In genomic region chr4:1797298-1797860, GRCh38 we compare ENCODE assay signal across 1 cellular context.
TF ChIP-seq lines count a peak whose summit lies in the region.

No MANE protein-coding gene starts in this region.

TF ChIP-seq in K562, 482 proteins besides CTCF, POLR2A, EP300 and RAD21 (continued from another document):
- TF ChIP-seq THRB (CRISPR knock-in tag; conservative IDR thresholded peaks at IDR 0.05) (no peak), ELF2 (CRISPR knock-in tag; IDR thresholded peaks at IDR 0.05) (no peak), ZMIZ1 (IDR thresholded peaks at IDR 0.05; ENCODE audit: low read depth in 2 of 2, low read length in 2 of 2) (no peak), POLR2B (IDR thresholded peaks at IDR 0.05; ENCODE audit: low read depth, partially characterized antibody) (no peak), HIVEP1 (CRISPR knock-in tag; IDR thresholded peaks at IDR 0.05) (no peak), GTF2E2 (tag; IDR thresholded peaks at IDR 0.05) (no peak), ZNF740 (CRISPR knock-in tag; IDR thresholded peaks at IDR 0.05) (peak; percentile 73), ZNF740 (tag; IDR thresholded peaks at IDR 0.05) (no peak), ETS2 (tag; IDR thresholded peaks at IDR 0.05; ENCODE audit: borderline replicate concordance, poor library complexity, severe bottlenecking) (no peak), RBFOX2 (IDR thresholded peaks at IDR 0.05; ENCODE audit: low read depth, low read length) (peak; percentile 41), ZNF395 (CRISPR knock-in tag; IDR thresholded peaks at IDR 0.05) (no peak), ZNF592 (IDR thresholded peaks at IDR 0.05) (no peak), ZBTB49 (CRISPR knock-in tag; IDR thresholded peaks at IDR 0.05; ENCODE audit: borderline replicate concordance) (no peak), ZNF280A (IDR thresholded peaks at IDR 0.05; ENCODE audit: low read depth, partially characterized antibody) (no peak), POLR2G (IDR thresholded peaks at IDR 0.05; ENCODE audit: low read depth, low read length) (peak; percentile 40; the same call in 1 of the 2 replicates), CGGBP1 (CRISPR knock-in tag; IDR thresholded peaks at IDR 0.05) (no peak), PTBP1 (IDR thresholded peaks at IDR 0.05; ENCODE audit: low read depth, low read length) (no peak), TRIM25 (IDR thresholded peaks at IDR 0.05; ENCODE audit: borderline replicate concordance) (no peak)
